9 cellular contexts compared by ENCODE assay signal in the genomic region with DNA sequence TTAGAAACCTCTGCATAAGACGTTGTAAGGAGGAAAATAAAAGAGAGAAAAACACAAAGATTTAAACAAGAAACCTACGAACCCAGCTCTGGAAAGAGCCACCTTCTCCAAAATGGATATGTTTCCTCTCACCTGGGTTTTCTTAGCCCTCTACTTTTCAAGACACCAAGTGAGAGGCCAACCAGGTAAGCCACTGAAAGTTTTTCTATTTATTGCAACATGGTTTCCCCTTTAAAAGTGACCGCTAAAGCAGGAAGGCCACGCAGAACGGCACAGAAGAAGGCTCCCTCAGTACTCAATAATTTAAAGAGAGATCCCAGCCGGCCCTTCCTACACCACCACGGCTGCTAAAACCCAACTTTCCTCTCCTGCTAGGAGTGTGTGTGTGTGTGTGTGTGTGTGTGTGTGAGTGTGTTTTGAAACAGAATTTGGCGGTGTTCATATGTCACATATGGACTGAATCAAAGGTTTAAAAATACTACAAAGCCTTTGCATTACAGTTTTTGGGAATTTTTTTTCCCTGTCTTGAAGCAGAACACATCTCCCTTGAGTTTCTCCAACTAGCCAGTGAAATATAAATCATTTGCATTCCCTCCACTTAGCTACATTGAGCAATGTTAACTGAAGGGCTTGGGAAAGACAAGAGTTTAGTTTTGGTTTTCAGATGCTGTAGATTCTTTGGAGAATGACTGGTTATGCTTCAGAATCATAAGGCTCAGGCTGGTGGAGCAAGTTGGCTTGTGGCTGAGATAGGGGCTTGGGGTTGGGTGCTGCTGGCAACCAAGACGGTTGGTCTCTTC. TPM values are rescaled to one million over a fixed set of nuclear protein-coding genes. Genes with fewer than 3 reads are reported as not detected.
A peak's percentile ranks its signal among the peaks of the same experiment; 100 is the strongest.
DNase-seq lines count a peak whose midpoint lies in the region; ATAC-seq and TF ChIP-seq lines count a peak whose summit lies in the region.
"Had no signal": no experiment of that assay in that cellular context is flagged by ENCODE, and none has a peak within 500 bp of the region (broad histone marks: within the 10 kb centered on the region; RNA-seq: fewer than 3 reads in every experiment).

No MANE protein-coding gene starts in this region.

- no peak for TF ChIP-seq CTCF in fibroblast of mammary gland (conservative IDR thresholded peaks at IDR 0.05; ENCODE audit: control insufficient read depth, insufficient read depth, low read depth, low read length)

- H3K27ac ChIP-seq in SJCRH30: peak overlapping the region; percentile 45; the same call in 1 of the 2 replicates
- peak overlapping the region; percentile 97 for H3K27ac ChIP-seq in rectal smooth muscle tissue (ENCODE audit: low read depth, low read length)
- H3K27ac ChIP-seq: neutrophil had no signal

- no peaks in the 10 kb centered on the region for H3K27me3 ChIP-seq in SJCRH30
- H3K27me3 ChIP-seq in rectal smooth muscle tissue (ENCODE audit: control insufficient read depth, insufficient read depth, low read length): peaks cover 7% of the 10 kb centered on the region

- no peak for ATAC-seq in HG03045 (IDR thresholded peaks at IDR 0.05; ENCODE audit: unreplicated experiment)
- ATAC-seq in HG02981 (IDR thresholded peaks at IDR 0.05; ENCODE audit: unreplicated experiment): no peak

- H3K4me1 ChIP-seq in SJCRH30 (peaks cover 22% of the 10 kb centered on the region), rectal smooth muscle tissue (ENCODE audit: control insufficient read depth, insufficient read depth, low read length) (peaks cover 12% of the 10 kb centered on the region)

- H3K9ac ChIP-seq in rectal smooth muscle tissue (ENCODE audit: low read length): peak overlapping the region; percentile 38

- DNase-seq in GM04503 (ENCODE audit: low read depth) (peak; percentile 81), SJCRH30 (peak in 1 of 2 experiments; percentile 45), fibroblast of mammary gland (ENCODE audit: low read depth) (peak; percentile 84), NCI-H2029 treated with DMSO at 0.1 percent for 48 hours (lab: John Stamatoyannopoulos, UW) (no peak)
- no peak for DNase-seq in activated CD4-positive, alpha-beta T cell treated with anti-CD3 and anti-CD28 coated beads for 4 hours

- peak overlapping the region; percentile 65 for H3K4me3 ChIP-seq in SJCRH30
- peak overlapping the region; percentile 56 for H3K4me3 ChIP-seq in fibroblast of mammary gland (ENCODE audit: control insufficient read depth, low read depth, low read length)
- peak overlapping the region; percentile 84 for H3K4me3 ChIP-seq in rectal smooth muscle tissue (ENCODE audit: low read length)

- no peaks in the 10 kb centered on the region for H3K9me3 ChIP-seq in SJCRH30 (replicated peaks)
- H3K9me3 ChIP-seq: neutrophil had no signal

- H3K36me3 ChIP-seq in SJCRH30 (no peaks in the 10 kb centered on the region), rectal smooth muscle tissue (ENCODE audit: control insufficient read depth, insufficient read depth, low read length) (peaks cover 2% of the 10 kb centered on the region)
- H3K36me3 ChIP-seq: neutrophil had no signal

RNA-seq across cellular contexts. Expression of gene NRP2, which starts 1.1 kb away (rescaled TPM):
- total RNA-seq in SJCRH30 (2014; rRNA removed; shearing (Covaris generic)): 57.5 and 76.4 TPM in 2 replicates

Comparison
In these comparisons a context has a peak if more than half of its experiments do, and no peak if none do; other contexts are left out.
1. DNase-seq: peak in GM04503 (single experiment) and fibroblast of mammary gland (single experiment); none in NCI-H2029 treated with DMSO at 0.1 percent for 48 hours (single experiment) and activated CD4-positive, alpha-beta T cell treated with anti-CD3 and anti-CD28 coated beads for 4 hours (0 of 2).
2. Peak in every context shown above with its lines, with median percentiles within 50 percentile points of each other: H3K4me3 ChIP-seq.